In the genomic region with DNA sequence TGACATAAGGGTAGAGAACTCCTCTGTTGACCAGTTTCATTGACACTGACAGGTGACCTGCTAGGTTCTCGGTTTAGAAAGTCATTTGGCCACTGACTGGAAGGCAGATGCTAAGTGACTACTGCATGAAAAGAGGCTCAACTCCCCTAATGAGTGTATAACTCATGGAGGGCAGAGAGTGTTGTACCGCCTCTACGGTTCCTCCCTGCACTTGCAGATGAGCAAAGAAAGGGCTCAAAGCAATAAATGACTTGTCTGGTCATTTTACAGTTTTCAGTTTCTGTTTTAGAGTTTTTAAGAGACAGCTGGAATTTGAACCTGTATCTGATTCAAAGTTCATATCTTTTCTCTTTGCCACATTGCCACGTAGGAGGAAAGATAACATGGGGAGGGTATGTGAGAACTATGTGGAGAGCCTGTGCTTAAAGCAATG, we compare ENCODE assay signal across 12 cellular contexts. TPM values are rescaled to one million over a fixed set of nuclear protein-coding genes. Genes with fewer than 3 reads are reported as not detected.
DNase-seq lines count a peak whose midpoint lies in the region; ATAC-seq and TF ChIP-seq lines count a peak whose summit lies in the region.
"Had no signal": no experiment of that assay in that cellular context is flagged by ENCODE, and none has a peak within 500 bp of the region (broad histone marks: within the 10 kb centered on the region; RNA-seq: fewer than 3 reads in every experiment).

No MANE protein-coding gene starts in this region.

- DNase-seq in fibroblast of villous mesenchyme (ENCODE audit: low read depth): peak; percentile 2
- no peak for DNase-seq in OCI-M2 (lab: John Stamatoyannopoulos, UW; ENCODE audit: unreplicated experiment)
- no peak for DNase-seq in ecto neural progenitor cell (ENCODE audit: low spot score)
- DNase-seq in HuH-7.5 (ENCODE audit: low spot score): no peak
- no peak for DNase-seq in NCI-H748 treated with DMSO at 0.1 percent for 48 hours (lab: John Stamatoyannopoulos, UW)
- DNase-seq: activated T-cell treated with anti-CD3 and anti-CD28 coated beads, Interleukin-2, amount 50 U/mL, for 1 hour; DMS153; left cardiac atrium; thyroid gland had no signal

- TF ChIP-seq CTCF in fibroblast of villous mesenchyme (IDR thresholded peaks at IDR 0.05; ENCODE audit: insufficient read depth, low read depth, low read length): no peak

- ATAC-seq in GM18505 (IDR thresholded peaks at IDR 0.05; ENCODE audit: unreplicated experiment): peak; percentile 87
- peak; percentile 86 for ATAC-seq in GM19468 (IDR thresholded peaks at IDR 0.05; ENCODE audit: extremely low read depth, unreplicated experiment)
- peak; percentile 90 for ATAC-seq in HG03097 (IDR thresholded peaks at IDR 0.05; ENCODE audit: low FRiP score, unreplicated experiment)
- ATAC-seq: left cardiac atrium had no signal

- TF ChIP-seq POLR2A in GM18505 (IDR thresholded peaks at IDR 0.05; ENCODE audit: borderline replicate concordance, extremely low read depth, insufficient read depth, insufficient read length): peak; percentile 33

- H3K4me3 ChIP-seq in fibroblast of villous mesenchyme (ENCODE audit: low read depth, low read length): no peak overlapping the region
- H3K4me3 ChIP-seq: thyroid gland had no signal

RNA-seq across cellular contexts. Expression of gene FGL2, which starts 2.9 kb away (rescaled TPM):
- total RNA-seq in fibroblast of villous mesenchyme: 0.86 and 0.97 TPM in 2 replicates
